In the genomic region with DNA sequence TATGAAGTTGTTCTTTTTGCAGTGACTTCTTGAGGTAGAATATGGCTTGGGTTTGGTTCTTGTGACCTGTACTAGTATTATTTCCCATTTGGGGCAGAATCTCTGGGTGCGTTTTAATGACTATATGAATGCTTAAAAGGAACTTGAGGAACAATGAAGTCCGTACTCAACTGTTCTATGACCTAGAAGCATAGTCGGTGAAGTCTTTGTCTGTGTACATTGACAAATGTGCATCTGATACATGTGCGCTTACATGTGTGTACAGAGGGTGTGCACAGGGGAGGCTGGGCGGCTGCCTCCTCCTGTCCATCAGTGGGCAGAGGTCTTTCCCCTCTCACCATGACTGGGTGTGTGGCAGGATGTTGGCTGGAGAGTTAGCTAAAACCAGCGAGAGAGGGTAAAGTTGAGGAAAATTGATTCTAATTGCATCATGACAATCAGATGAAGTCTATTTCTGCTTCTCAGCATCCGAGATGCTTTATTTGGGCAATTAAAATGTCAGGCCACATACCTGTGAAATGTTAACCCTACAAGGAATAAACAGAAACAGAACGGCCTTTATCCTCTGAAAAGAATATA, we compare ENCODE assay signal across 8 cellular contexts. TPM values are rescaled to one million over a fixed set of nuclear protein-coding genes. Genes with fewer than 3 reads are reported as not detected.
DNase-seq lines count a peak whose midpoint lies in the region; ATAC-seq and TF ChIP-seq lines count a peak whose summit lies in the region.

No MANE protein-coding gene starts in this region.

- peaks cover 2% of the 10 kb centered on the region for H3K79me1 ChIP-seq in neuronal stem cell (ENCODE audit: low read depth, low read length)

- H2BK15ac ChIP-seq in neuronal stem cell (ENCODE audit: low read length) = no peak overlapping the region

- no peak overlapping the region for H4K8ac ChIP-seq in neuronal stem cell (ENCODE audit: low read depth, low read length)

- no peak for TF ChIP-seq CTCF in MM.1S (IDR thresholded peaks at IDR 0.05; ENCODE audit: low read length)

- no peaks in the 10 kb centered on the region for H3K36me3 Mint-ChIP-seq in CD4-positive, CD25-positive, alpha-beta regulatory T cell

- DNase-seq in CD4-positive, CD25-positive, alpha-beta regulatory T cell = no peak
- no peak for DNase-seq in MM.1S
- DNase-seq in neuronal stem cell (ENCODE audit: low spot score) = no peak
- DNase-seq in KG1 (lab: John Stamatoyannopoulos, UW) = no peak
- no peak for DNase-seq in stimulated activated CD8-positive, alpha-beta memory T cell treated with anti-CD3 and anti-CD28 coated beads, Interleukin-4, amount 100 ng/mL, for 48 hours
- no peak for DNase-seq in superior temporal gyrus (ENCODE audit: extremely low spot score)
- DNase-seq in SHP77 treated with DMSO at 0.1 percent for 48 hours (lab: John Stamatoyannopoulos, UW) = no peak

- no peak overlapping the region for H3K23ac ChIP-seq in neuronal stem cell (ENCODE audit: low read depth, low read length, poor library complexity)

- H3K27me3 Mint-ChIP-seq in CD4-positive, CD25-positive, alpha-beta regulatory T cell = peaks cover 86% of the 10 kb centered on the region

- H3K79me2 ChIP-seq in MM.1S (ENCODE audit: low read length) = no peaks in the 10 kb centered on the region

- H3K4me1 Mint-ChIP-seq in CD4-positive, CD25-positive, alpha-beta regulatory T cell = peaks cover 0 to 39% (median 18%) of the 10 kb centered on the region in 4 donors

- H4K91ac ChIP-seq in neuronal stem cell (ENCODE audit: low read depth, low read length, poor library complexity) = no peak overlapping the region

- H3K4me2 ChIP-seq in MM.1S (ENCODE audit: low read depth, low read length) = peak overlapping the region; percentile 45; the same call in 1 of the 2 replicates
- peak overlapping the region; percentile 68 for H3K4me2 ChIP-seq in neuronal stem cell (ENCODE audit: insufficient read depth, low read length, poor library complexity, severe bottlenecking)

- WGBS in esophagus, 2 donors = 38 to 39% methylated on average over 8 of the region's 8 CpGs
- WGBS in neuronal stem cell (ENCODE audit: extremely low coverage in 2 of 2, insufficient read length in 2 of 2, insufficient replicate concordance in 1 of 2), 2 donors = no CpG with 5 or more reads among the region's 8 CpGs

- no peak overlapping the region for H3K14ac ChIP-seq in neuronal stem cell (ENCODE audit: low read length)

- no peak overlapping the region for H3K4me3 ChIP-seq in CD4-positive, CD25-positive, alpha-beta regulatory T cell (ENCODE audit: low read depth, low read length)
- H3K4me3 ChIP-seq in MM.1S (ENCODE audit: low read length) (peak overlapping the region; percentile 57; the same call in 1 of the 2 replicates), esophagus (ENCODE audit: low read depth in 1 of 2, low read length in 2 of 2) (peak overlapping the region; percentile 54 to 67), neuronal stem cell (ENCODE audit: low read length in 2 of 2) (peak overlapping the region; percentile 58 to 77)

- peaks cover 9% of the 10 kb centered on the region in 2 experiments for H3K9me3 ChIP-seq in CD4-positive, CD25-positive, alpha-beta regulatory T cell (ENCODE audit: control insufficient read depth in 2 of 2, low read length in 2 of 2)
- H3K9me3 ChIP-seq in MM.1S (replicated peaks; ENCODE audit: insufficient read depth, low read length) = no peaks in the 10 kb centered on the region
- peaks cover 0 to 4% of the 10 kb centered on the region in 2 donors for H3K9me3 ChIP-seq in esophagus (ENCODE audit: control insufficient read depth in 2 of 2, insufficient read depth in 1 of 2, low read depth in 1 of 2, low read length in 1 of 2)
- no peaks in the 10 kb centered on the region for H3K9me3 ChIP-seq in neuronal stem cell (replicated peaks in 1 of 2; ENCODE audit: control insufficient read depth in 2 of 2, insufficient read depth in 1 of 2, low read depth in 1 of 2, low read length in 2 of 2)

- no peak overlapping the region for H3K27ac Mint-ChIP-seq in CD4-positive, CD25-positive, alpha-beta regulatory T cell

- H3K9me3 Mint-ChIP-seq in CD4-positive, CD25-positive, alpha-beta regulatory T cell = peaks cover 0 to 24% (median 3%) of the 10 kb centered on the region in 7 donors

- no peak overlapping the region for H3K18ac ChIP-seq in neuronal stem cell (ENCODE audit: low read length)

- H3K27ac ChIP-seq in CD4-positive, CD25-positive, alpha-beta regulatory T cell (ENCODE audit: insufficient read depth, low read length, poor library complexity, severe bottlenecking) = no peak overlapping the region
- H3K27ac ChIP-seq in MM.1S (ENCODE audit: low read length) (no peak overlapping the region), esophagus (ENCODE audit: low read depth in 2 of 2, low read length in 1 of 2) (peak overlapping the region; percentile 73 to 81), neuronal stem cell (replicated peaks; ENCODE audit: low read length) (no peak overlapping the region)

- H2BK5ac ChIP-seq in neuronal stem cell (ENCODE audit: low read length) = no peak overlapping the region

- peaks cover 48% of the 10 kb centered on the region for H3K27me3 ChIP-seq in CD4-positive, CD25-positive, alpha-beta regulatory T cell (ENCODE audit: control insufficient read depth, insufficient read depth, low read length)
- H3K27me3 ChIP-seq in MM.1S (replicated peaks; ENCODE audit: insufficient read depth, low read length) (0 out of 2 replicates have a peak, but pooled peaks cover 8% of the 10 kb centered on the region), esophagus (ENCODE audit: control insufficient read depth in 1 of 2, insufficient read depth in 2 of 2, low read length in 2 of 2) (no peaks in the 10 kb centered on the region), neuronal stem cell (ENCODE audit: control insufficient read depth in 3 of 3, insufficient read depth in 3 of 3, low read depth in 1 of 3, low read length in 3 of 3) (no peaks in the 10 kb centered on the region)

- no peaks in the 10 kb centered on the region for H3F3A ChIP-seq in MM.1S (ENCODE audit: insufficient read depth, low read length)

- H3K4ac ChIP-seq in neuronal stem cell (ENCODE audit: low read length) = no peak overlapping the region

- no peaks in the 10 kb centered on the region for H3K9me2 ChIP-seq in MM.1S (replicated peaks; ENCODE audit: insufficient read depth, low read length)

- H2BK12ac ChIP-seq in neuronal stem cell (ENCODE audit: low read length) = no peak overlapping the region

- H4K20me1 ChIP-seq in MM.1S (ENCODE audit: insufficient read depth, low read length) = no peaks in the 10 kb centered on the region

- H2AFZ ChIP-seq in MM.1S (ENCODE audit: low read length) (0 out of 2 replicates have a peak overlapping the region, but pooled peaks have one; percentile 78), neuronal stem cell (ENCODE audit: low read length) (peak overlapping the region; percentile 83)

- H3K4me3 Mint-ChIP-seq in CD4-positive, CD25-positive, alpha-beta regulatory T cell = peak overlapping the region; percentile 57 to 83 (median 66)

- H3K4me1 ChIP-seq in CD4-positive, CD25-positive, alpha-beta regulatory T cell (ENCODE audit: control insufficient read depth, insufficient read depth, low read length, poor library complexity, severe bottlenecking) = peaks cover 26% of the 10 kb centered on the region
- H3K4me1 ChIP-seq in MM.1S (ENCODE audit: low read length) (peaks cover 5% of the 10 kb centered on the region; the same call in 1 of the 2 replicates), esophagus (ENCODE audit: control insufficient read depth in 2 of 2, insufficient read depth in 2 of 2, low read length in 1 of 2) (peaks cover 0 to 6% of the 10 kb centered on the region in 2 donors), neuronal stem cell (ENCODE audit: control insufficient read depth in 2 of 2, insufficient read depth in 1 of 2, low read depth in 1 of 2, low read length in 2 of 2) (peaks cover 7 to 29% of the 10 kb centered on the region in 2 donors)

- H2BK120ac ChIP-seq in neuronal stem cell (ENCODE audit: low read depth, low read length) = no peak overlapping the region

- no peak overlapping the region for H2AK5ac ChIP-seq in neuronal stem cell (ENCODE audit: low read depth, low read length)

- H3K36me3 ChIP-seq in CD4-positive, CD25-positive, alpha-beta regulatory T cell (ENCODE audit: control insufficient read depth, insufficient read depth, low read length) = no peaks in the 10 kb centered on the region
- H3K36me3 ChIP-seq in MM.1S (replicated peaks; ENCODE audit: insufficient read depth, low read length) (no peaks in the 10 kb centered on the region), esophagus (ENCODE audit: control insufficient read depth in 2 of 2, insufficient read depth in 2 of 2, low read length in 1 of 2) (peaks cover 0 to 5% of the 10 kb centered on the region in 2 donors), neuronal stem cell (replicated peaks in 1 of 2; ENCODE audit: control insufficient read depth in 2 of 2, insufficient read depth in 2 of 2, low read length in 2 of 2) (peaks cover 10 to 20% of the 10 kb centered on the region in 2 donors)

- H3K9ac ChIP-seq in MM.1S (ENCODE audit: low read length) (peak overlapping the region; percentile 54; the same call in 1 of the 2 replicates), neuronal stem cell (ENCODE audit: low read depth, low read length, poor library complexity) (peak overlapping the region; percentile 18)

- no peak for ATAC-seq in CD4-positive, CD25-positive, alpha-beta regulatory T cell (ENCODE audit: low read depth in 2 of 2)

RNA-seq across cellular contexts. Expression of a gene that starts 1.0 kb away (rescaled TPM):
- total RNA-seq in CD4-positive, CD25-positive, alpha-beta regulatory T cell = not detected
- polyA plus RNA-seq in CD4-positive, CD25-positive, alpha-beta regulatory T cell = not detected
- polyA plus RNA-seq in esophagus = 1 to 10 TPM; 5.0 to 9.3 TPM
- polyA plus RNA-seq in neuronal stem cell (2013, experiment 1 of 2) = 43.2 TPM
- polyA plus RNA-seq in neuronal stem cell (2013, experiment 2 of 2) = 45.4 TPM

Comparison
In these comparisons a context has a peak if more than half of its experiments do, and no peak if none do; other contexts are left out.
1. H3K27ac ChIP-seq: peak in esophagus (2 of 2); none in CD4-positive, CD25-positive, alpha-beta regulatory T cell (single experiment), MM.1S (single experiment) and neuronal stem cell (single experiment).
2. RNA of a gene that starts 1.0 kb away (polyA plus RNA-seq): 5.0 to 9.3 TPM in esophagus; not detected in CD4-positive, CD25-positive, alpha-beta regulatory T cell; every median in the first group is over 4 times any median in the second.